8 cellular contexts compared by ENCODE assay signal in the genomic region with DNA sequence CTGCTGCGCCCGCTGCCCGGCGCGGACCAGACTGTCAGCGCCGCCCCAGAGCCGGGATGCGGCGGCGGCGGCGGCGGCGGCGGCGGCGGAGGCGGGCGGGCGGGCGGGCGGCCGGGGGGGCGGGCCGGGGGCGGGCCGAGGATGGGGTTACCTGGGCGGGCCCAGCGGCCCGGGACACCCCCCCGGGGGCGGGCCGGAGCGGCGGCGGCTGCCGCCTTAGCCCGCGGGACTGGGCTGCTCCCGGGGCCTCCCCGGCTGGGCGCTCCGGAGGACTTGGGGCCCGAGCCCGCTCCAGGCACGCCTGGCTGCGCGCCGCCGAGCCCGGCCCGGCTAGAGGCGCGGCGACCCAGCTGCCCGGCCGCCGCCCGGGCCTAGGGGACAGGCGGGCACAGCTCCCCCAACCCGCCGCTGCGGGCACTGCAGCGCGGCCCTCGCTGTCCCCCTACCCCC. TPM values are rescaled to one million over a fixed set of nuclear protein-coding genes. Genes with fewer than 3 reads are reported as not detected.
DNase-seq lines count a peak whose midpoint lies in the region; ATAC-seq and TF ChIP-seq lines count a peak whose summit lies in the region.

A gene (minus strand): TSS at position 33 of the 450 bp plus-strand sequence. CDS start 175 bp downstream, outside the sequence.

- no peaks in the 10 kb centered on the region for H3K9me3 Mint-ChIP-seq in T-helper 2 cell treated with Interferon-gamma antibody and Interleukin-4, amounts not matched to agents 5 μg/mL and 100 μg/mL, for 36 hours
- H3K9me3 Mint-ChIP-seq in endodermal cell: no peaks in the 10 kb centered on the region

- ATAC-seq in mucosa of descending colon (peak; percentile 71), HG03025 (IDR thresholded peaks at IDR 0.05; ENCODE audit: low FRiP score, unreplicated experiment) (no peak), GM21717 (IDR thresholded peaks at IDR 0.05; ENCODE audit: unreplicated experiment) (no peak)

- H3K36me3 Mint-ChIP-seq in T-helper 2 cell treated with Interferon-gamma antibody and Interleukin-4, amounts not matched to agents 5 μg/mL and 100 μg/mL, for 36 hours (ENCODE audit: low read depth): no peaks in the 10 kb centered on the region
- H3K36me3 Mint-ChIP-seq in endodermal cell (ENCODE audit: low read depth): no peaks in the 10 kb centered on the region

- peaks cover 1% of the 10 kb centered on the region for H3K4me1 Mint-ChIP-seq in T-helper 2 cell treated with Interferon-gamma antibody and Interleukin-4, amounts not matched to agents 5 μg/mL and 100 μg/mL, for 36 hours (ENCODE audit: low read depth)
- H3K4me1 Mint-ChIP-seq in endodermal cell: peaks cover 10% of the 10 kb centered on the region

- H3K27me3 ChIP-seq in endodermal cell (ENCODE audit: control insufficient read depth, insufficient read depth, low read length, poor library complexity, severe bottlenecking): peaks cover 32% of the 10 kb centered on the region

- no peak within 1 kb of the TSS for H3K9ac ChIP-seq in endodermal cell (ENCODE audit: extremely low read depth, low read length, poor library complexity, severe bottlenecking)

- TF ChIP-seq CTCF in C4-2B (conservative IDR thresholded peaks at IDR 0.05): peak; percentile 22; the same call in 1 of the 2 replicates
- TF ChIP-seq CTCF in GM20000 (IDR thresholded peaks at IDR 0.05; ENCODE audit: extremely low read depth, missing control alignments): peak; percentile 4
- peak; percentile 69 for TF ChIP-seq CTCF in endodermal cell (conservative IDR thresholded peaks at IDR 0.05)
- TF ChIP-seq CTCF in mucosa of descending colon (IDR thresholded peaks at IDR 0.05): no peak

- H3K9me3 ChIP-seq in endodermal cell (ENCODE audit: control insufficient read depth, low read length) (no peaks in the 10 kb centered on the region), mucosa of descending colon (no peaks in the 10 kb centered on the region)

- 0% methylated on average over 62 of the region's 67 CpGs; no CpG with 5 or more reads in 1 of the 2 experiments for WGBS in endodermal cell (ENCODE audit: insufficient coverage in 1 of 2, insufficient read length in 1 of 2), 2 experiments

- H3K4me3 Mint-ChIP-seq in T-helper 2 cell treated with Interferon-gamma antibody and Interleukin-4, amounts not matched to agents 5 μg/mL and 100 μg/mL, for 36 hours: peak within 1 kb of the TSS; percentile 67
- H3K4me3 Mint-ChIP-seq in endodermal cell: peak within 1 kb of the TSS; percentile 57

- H3K27ac ChIP-seq in C4-2B (no peak within 1 kb of the TSS; the same call in 1 of the 2 replicates), endodermal cell (ENCODE audit: low read depth, low read length) (no peak within 1 kb of the TSS)

- H3K27me3 Mint-ChIP-seq in T-helper 2 cell treated with Interferon-gamma antibody and Interleukin-4, amounts not matched to agents 5 μg/mL and 100 μg/mL, for 36 hours (ENCODE audit: low read depth): peaks cover 59% of the 10 kb centered on the region
- H3K27me3 Mint-ChIP-seq in endodermal cell (ENCODE audit: insufficient read depth): peaks cover 37% of the 10 kb centered on the region

- H3K4me3 ChIP-seq in endodermal cell (ENCODE audit: low read length) (peak within 1 kb of the TSS; percentile 68), mucosa of descending colon (peak within 1 kb of the TSS; percentile 17)

- intact Hi-C loops in mucosa of descending colon (cut with DNase I, micrococcal nuclease): no loop called here

- H3K36me3 ChIP-seq in endodermal cell (ENCODE audit: control insufficient read depth, insufficient read depth, low read length) (no peaks in the 10 kb centered on the region), mucosa of descending colon (ENCODE audit: low read depth) (no peaks in the 10 kb centered on the region)

- no peak within 1 kb of the TSS for H3K27ac Mint-ChIP-seq in T-helper 2 cell treated with Interferon-gamma antibody and Interleukin-4, amounts not matched to agents 5 μg/mL and 100 μg/mL, for 36 hours
- H3K27ac Mint-ChIP-seq in endodermal cell: no peak within 1 kb of the TSS

- DNase-seq in GM20000 (ENCODE audit: low spot score) (peak; percentile 93), endodermal cell (peak; percentile 82), mucosa of descending colon (peak in 2 of 3 donors; percentile 32 to 62), UCSD-AML1 (lab: John Stamatoyannopoulos, UW; ENCODE audit: unreplicated experiment) (no peak)
- no peak for DNase-seq in T-helper 2 cell treated with Interferon-gamma antibody and Interleukin-4, amounts not matched to agents 5 μg/mL and 100 μg/mL, for 36 hours (ENCODE audit: low spot score)

- peaks cover 11% of the 10 kb centered on the region for H3K4me1 ChIP-seq in endodermal cell (ENCODE audit: control insufficient read depth, insufficient read depth, low read length)
- H3K4me1 ChIP-seq in mucosa of descending colon (ENCODE audit: low read depth): peaks cover 16% of the 10 kb centered on the region

RNA-seq across cellular contexts. Expression of the gene that starts here (rescaled TPM):
- under 1 TPM in 1 of 2 donors, not detected in 1; 0.44 TPM for total RNA-seq in endodermal cell
- 9.7 TPM for polyA plus RNA-seq in endodermal cell (2013, experiment 1 of 2)
- polyA plus RNA-seq in endodermal cell (2013, experiment 2 of 2): 8.9 TPM
- total RNA-seq in mucosa of descending colon: 1 to 10 TPM; 1.2 to 4.5 (median 2.5) TPM

Comparison
In these comparisons a context has a peak if more than half of its experiments do, and no peak if none do; other contexts are left out.
1. DNase-seq: peak in GM20000 (single experiment), endodermal cell (single experiment) and mucosa of descending colon (2 of 3); none in T-helper 2 cell treated with Interferon-gamma antibody and Interleukin-4, amounts not matched to agents 5 μg/mL and 100 μg/mL, for 36 hours (single experiment) and UCSD-AML1 (single experiment).